In genomic region chr1:211636591-211637029, GRCh38 we compare ENCODE assay signal across 1 cellular context.
TF ChIP-seq lines count a peak whose summit lies in the region.

No MANE protein-coding gene starts in this region.

TF ChIP-seq in HepG2, 621 proteins besides CTCF, POLR2A, EP300 and RAD21 (continued from another document):
- TF ChIP-seq HNF4A (CRISPR knock-in tag; IDR thresholded peaks at IDR 0.05) (peak; percentile 84), GFI1 (CRISPR knock-in tag; IDR thresholded peaks at IDR 0.05; ENCODE audit: borderline replicate concordance) (peak; percentile 65), NR2F1 (CRISPR knock-in tag; IDR thresholded peaks at IDR 0.05) (peak; percentile 73 to 88), LCORL (IDR thresholded peaks at IDR 0.05) (peak; percentile 51; the same call in 1 of the 2 replicates), LCORL (CRISPR knock-in tag; IDR thresholded peaks at IDR 0.05) (peak; percentile 86), SKIL (CRISPR knock-in tag; IDR thresholded peaks at IDR 0.05; ENCODE audit: borderline replicate concordance) (peak; percentile 47; the same call in 1 of the 2 replicates), SKI (IDR thresholded peaks at IDR 0.05; ENCODE audit: partially characterized antibody) (peak; percentile 60), PRDM10 (CRISPR knock-in tag; IDR thresholded peaks at IDR 0.05; ENCODE audit: low read depth) (0 out of 2 replicates have a peak, but pooled peaks have one; percentile 67)
